ENCODE assay signal across 19 cellular contexts in the genomic region with DNA sequence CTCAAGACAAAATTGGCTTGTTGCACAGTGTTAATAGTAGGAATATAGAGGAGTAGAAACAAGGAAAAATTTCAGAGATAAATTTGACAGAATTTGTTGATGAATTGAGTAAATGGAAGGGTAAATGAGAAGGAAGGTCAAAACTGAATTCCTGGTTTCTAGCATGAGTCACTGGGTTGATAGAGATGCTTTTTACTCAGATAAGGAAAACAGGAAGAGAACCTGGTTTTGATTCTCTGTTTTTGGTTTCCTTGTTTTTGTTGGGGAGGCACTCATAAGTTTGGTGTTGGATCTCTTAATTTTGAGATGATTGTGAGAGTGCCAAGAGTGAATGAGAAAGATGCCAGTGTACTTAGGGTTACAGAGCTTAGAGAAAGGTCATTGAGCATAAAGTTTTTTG. TPM values are rescaled to one million over a fixed set of nuclear protein-coding genes. Genes with fewer than 3 reads are reported as not detected.
DNase-seq lines count a peak whose midpoint lies in the region; ATAC-seq, FAIRE-seq and TF ChIP-seq lines count a peak whose summit lies in the region.
"Had no signal": no experiment of that assay in that cellular context is flagged by ENCODE, and none has a peak within 500 bp of the region (broad histone marks: within the 10 kb centered on the region; RNA-seq: fewer than 3 reads in every experiment).

No MANE protein-coding gene starts in this region.

- H3K9me2 ChIP-seq in SK-N-SH: no peaks in the 10 kb centered on the region

- H3K4me2 ChIP-seq in SK-N-SH: no peak overlapping the region
- H3K4me2 ChIP-seq in endothelial cell of umbilical vein (ENCODE audit: insufficient read depth, low read length): peak overlapping the region; percentile 77

- TF ChIP-seq RAD21 in SK-N-SH (IDR thresholded peaks at IDR 0.05; ENCODE audit: low read length): no peak

- ATAC-seq in HG03045 (IDR thresholded peaks at IDR 0.05; ENCODE audit: unreplicated experiment): no peak
- ATAC-seq: esophagus mucosa, left lung had no signal

- peak; percentile 50 for TF ChIP-seq POLR2A in endothelial cell of umbilical vein (IDR thresholded peaks at IDR 0.05; ENCODE audit: low read depth, low read length)

- H3K36me3 ChIP-seq in SK-N-SH (replicated peaks in 1 of 2; ENCODE audit: control insufficient read depth in 1 of 2, insufficient read depth in 2 of 2, low read length in 1 of 2) (peaks cover 8 to 9% of the 10 kb centered on the region in 2 experiments), endothelial cell of umbilical vein (ENCODE audit: control insufficient read depth in 2 of 2, extremely low read depth in 1 of 2, insufficient read depth in 2 of 2, low read length in 2 of 2) (peaks cover 0 to 5% of the 10 kb centered on the region in 2 experiments)
- H3K36me3 ChIP-seq: left lung, pancreas, uterus had no signal

- H3K9me3 Mint-ChIP-seq in progenitor cell of endocrine pancreas (ENCODE audit: low read depth): no peaks in the 10 kb centered on the region

- peaks cover 6% of the 10 kb centered on the region for H3K4me1 Mint-ChIP-seq in progenitor cell of endocrine pancreas (ENCODE audit: low read depth)

- peaks cover 5% of the 10 kb centered on the region for H3F3A ChIP-seq in SK-N-SH (replicated peaks; ENCODE audit: insufficient read depth)

- H3K9me3 ChIP-seq in SK-N-SH (no peaks in the 10 kb centered on the region), endothelial cell of umbilical vein (replicated peaks; ENCODE audit: control insufficient read depth, insufficient read depth, low read length) (no peaks in the 10 kb centered on the region)
- H3K9me3 ChIP-seq: left lung, pancreas, SJCRH30, uterus had no signal

- H3K36me3 Mint-ChIP-seq in progenitor cell of endocrine pancreas (ENCODE audit: insufficient read depth): peaks cover 8% of the 10 kb centered on the region

- H3K9me1 ChIP-seq in endothelial cell of umbilical vein (replicated peaks; ENCODE audit: control insufficient read depth, extremely low read depth, insufficient read depth, low read length): no peaks in the 10 kb centered on the region

- POLR2A ChIA-PET in SK-N-SH (lab: Yijun Ruan, JAX): no interaction called here
- POLR2A ChIA-PET in endothelial cell of umbilical vein (lab: Charles Lee): interaction anchor here (0.8 kb wide), 1 partner anchor 9 kb away, joined by 4 read pairs; no protein-coding TSS in a partner anchor

- H3K9ac ChIP-seq in SK-N-SH (no peak overlapping the region), endothelial cell of umbilical vein (replicated peaks; ENCODE audit: extremely low read depth, insufficient read depth, low read length) (no peak overlapping the region)

- no peak overlapping the region for H3K27ac Mint-ChIP-seq in progenitor cell of endocrine pancreas
- H3K27ac Mint-ChIP-seq: activated naive CD8-positive, alpha-beta T cell; IgD-negative memory B cell had no signal

- no peak for TF ChIP-seq EP300 in SK-N-SH (IDR thresholded peaks at IDR 0.05; ENCODE audit: borderline replicate concordance in 1 of 2, low read depth in 1 of 2, low read length in 1 of 2)

- H3K27me3 Mint-ChIP-seq in progenitor cell of endocrine pancreas: no peaks in the 10 kb centered on the region
- H3K27me3 Mint-ChIP-seq: activated naive CD8-positive, alpha-beta T cell; IgD-negative memory B cell had no signal

- H4K20me1 ChIP-seq in SK-N-SH (ENCODE audit: insufficient read depth) (no peaks in the 10 kb centered on the region), endothelial cell of umbilical vein (replicated peaks; ENCODE audit: control insufficient read depth, extremely low read depth, insufficient read depth, low read length) (no peaks in the 10 kb centered on the region)

- dilution Hi-C loops in endothelial cell of umbilical vein (cut with MboI; ENCODE audit: extremely low pct_ligation_motif_present, low sequenced_read_pairs): no loop called here

- CTCF ChIA-PET in SK-N-SH (lab: Yijun Ruan, JAX) (interaction anchor here (1.1 kb wide), 2 partner anchors 21 to 125 kb away, joined by 3 to 5 read pairs; no protein-coding TSS in a partner anchor), endothelial cell of umbilical vein (lab: Charles Lee) (interaction anchor here (0.9 to 1.0 kb wide), 3 partner anchors 11 to 126 kb away, joined by 3 to 4 read pairs (median 3); no protein-coding TSS in a partner anchor)

- H3K79me2 ChIP-seq in SK-N-SH (ENCODE audit: insufficient read depth) (no peaks in the 10 kb centered on the region), endothelial cell of umbilical vein (ENCODE audit: control insufficient read depth, insufficient read depth, low read length) (peaks cover 72% of the 10 kb centered on the region)

- no peak overlapping the region for H2AFZ ChIP-seq in SK-N-SH (ENCODE audit: low read depth)
- H2AFZ ChIP-seq in endothelial cell of umbilical vein (ENCODE audit: low read depth, low read length): no peak overlapping the region

- peaks cover 0 to 7% of the 10 kb centered on the region in 2 experiments; a peak in 2 of 4 replicates for H3K4me1 ChIP-seq in SK-N-SH (ENCODE audit: control insufficient read depth in 1 of 2, insufficient read depth in 2 of 2, low read depth in 1 of 2, low read length in 1 of 2)
- H3K4me1 ChIP-seq in endothelial cell of umbilical vein (ENCODE audit: control insufficient read depth, extremely low read depth, insufficient read depth, low read length): peaks cover 58% of the 10 kb centered on the region
- H3K4me1 ChIP-seq: SJCRH30, uterus had no signal

- FAIRE-seq in GM19239 (lab: Jason Lieb, UNC): peak; percentile 23
- FAIRE-seq in endothelial cell of umbilical vein (lab: Jason Lieb, UNC): peak; percentile 53
- FAIRE-seq: pancreas had no signal

- BruUV-seq in endothelial cell of umbilical vein (replicated peaks; lab: Mats Ljungman, UMichigan): no TSS peak

- intact Hi-C loops in endothelial cell of umbilical vein (cut with micrococcal nuclease): no loop called here

- H3K4me3 Mint-ChIP-seq in progenitor cell of endocrine pancreas (ENCODE audit: low read depth): no peak overlapping the region
- H3K4me3 Mint-ChIP-seq: activated naive CD8-positive, alpha-beta T cell; IgD-negative memory B cell had no signal

- H3K27me3 ChIP-seq in SK-N-SH (ENCODE audit: insufficient read depth) (no peaks in the 10 kb centered on the region), endothelial cell of umbilical vein (ENCODE audit: control insufficient read depth in 2 of 2, insufficient read depth in 2 of 2, low read length in 2 of 2) (no peaks in the 10 kb centered on the region)
- H3K27me3 ChIP-seq: left lung, pancreas, SJCRH30, uterus had no signal

- no peak overlapping the region for H3K4me3 ChIP-seq in SK-N-SH (ENCODE audit: low read depth in 2 of 2, low read length in 1 of 2)
- H3K4me3 ChIP-seq in endothelial cell of umbilical vein (replicated peaks in 1 of 3; ENCODE audit: insufficient read depth in 1 of 3, low read depth in 1 of 3, low read length in 3 of 3): peak overlapping the region in 1 of 3 experiments; percentile 0
- H3K4me3 ChIP-seq: left lung, pancreas, SJCRH30, uterus had no signal

- H3K27ac ChIP-seq in SK-N-SH (ENCODE audit: low read depth in 2 of 2, low read length in 1 of 2) (no peak overlapping the region), endothelial cell of umbilical vein (ENCODE audit: insufficient read depth, low read depth, low read length) (peak overlapping the region; percentile 14)
- H3K27ac ChIP-seq: pancreas, SJCRH30, uterus had no signal

- DNase-seq in A172 (ENCODE audit: low spot score): peak; percentile 17
- no peak for DNase-seq in GM19239 (ENCODE audit: insufficient read length, low spot score)
- DNase-seq in SK-N-SH: no peak
- DNase-seq in endothelial cell of umbilical vein (ENCODE audit: low read depth, low spot score): peak; percentile 59
- DNase-seq in epidermal melanocyte (ENCODE audit: insufficient read length, low spot score): no peak
- DNase-seq in NCI-H2227 treated with DMSO at 0.1 percent for 48 hours (lab: John Stamatoyannopoulos, UW): no peak
- no peak for DNase-seq in progenitor cell of endocrine pancreas (ENCODE audit: low spot score, unreplicated experiment)
- DNase-seq: activated CD4-positive, alpha-beta T cell treated with anti-CD3 and anti-CD28 coated beads for 4 hours; GOT3; left lung; NCI-H1092 treated with DMSO at 0.1 percent for 48 hours; NCI-H524; pancreas; SJCRH30; uterus had no signal

- TF ChIP-seq CTCF in SK-N-SH (IDR thresholded peaks at IDR 0.05): no peak
- TF ChIP-seq CTCF in endothelial cell of umbilical vein (IDR thresholded peaks at IDR 0.05; ENCODE audit: extremely low read depth in 1 of 2, insufficient read depth in 1 of 2, low read depth in 1 of 2, low read length in 2 of 2): no peak
- no peak for TF ChIP-seq CTCF in progenitor cell of endocrine pancreas (IDR thresholded peaks at IDR 0.05; ENCODE audit: unreplicated experiment)

TF ChIP-seq in endothelial cell of umbilical vein, 7 proteins besides CTCF, POLR2A, EP300 and RAD21:
- TF ChIP-seq EZH2 (IDR thresholded peaks at IDR 0.05; ENCODE audit: borderline replicate concordance, low read depth, low read length, severe bottlenecking) (no peak), JUN (IDR thresholded peaks at IDR 0.05; ENCODE audit: borderline replicate concordance, insufficient read depth, insufficient read length, low read depth) (peak; percentile 58), MYC (IDR thresholded peaks at IDR 0.05; ENCODE audit: low read depth, low read length) (no peak), FOS (IDR thresholded peaks at IDR 0.05; ENCODE audit: borderline replicate concordance, insufficient read depth, low read length) (peak; percentile 76), POLR2AphosphoS5 (IDR thresholded peaks at IDR 0.05; ENCODE audit: insufficient read depth, low read depth, low read length) (peak; percentile 15), GATA2 (IDR thresholded peaks at IDR 0.05; ENCODE audit: insufficient read depth, insufficient read length, low read depth, low read length) (peak; percentile 68)
- TF ChIP-seq, protein P1, sequence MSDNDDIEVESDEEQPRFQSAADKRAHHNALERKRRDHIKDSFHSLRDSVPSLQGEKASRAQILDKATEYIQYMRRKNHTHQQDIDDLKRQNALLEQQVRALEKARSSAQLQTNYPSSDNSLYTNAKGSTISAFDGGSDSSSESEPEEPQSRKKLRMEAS (IDR thresholded peaks at IDR 0.05; ENCODE audit: insufficient read depth, insufficient read length): no peak

RNA-seq across cellular contexts. Expression of a gene that starts 7.1 kb away (rescaled TPM):
- 0.36 and 1.4 TPM in 2 replicates for total RNA-seq in A172 (2014; rRNA removed; shearing (Covaris generic))
- polyA plus RNA-seq in SK-N-SH (2012; rRNA removed) (0.08 and 0.37 TPM in 2 replicates), endothelial cell of umbilical vein (28.8 and 32.6 TPM in 2 replicates)
- 0.13 and 0.19 TPM in 2 replicates for polyA plus RNA-seq in SK-N-SH (2012; cell fraction: cytosol; rRNA removed)
- polyA plus RNA-seq in SK-N-SH (2012; cell fraction: nucleus; rRNA removed): 0.52 and 1.5 TPM in 2 replicates
- total RNA-seq in endothelial cell of umbilical vein (24.5 and 26.5 TPM in 2 replicates), progenitor cell of endocrine pancreas (0.75 and 0.77 TPM in 2 replicates)
- polyA plus RNA-seq in endothelial cell of umbilical vein (2011; cell fraction: cytosol; rRNA removed): 34.3 and 42.2 TPM in 2 replicates
- polyA plus RNA-seq in endothelial cell of umbilical vein (2011; cell fraction: nucleus; rRNA removed): 50.6 and 56.2 TPM in 2 replicates
- polyA plus RNA-seq in endothelial cell of umbilical vein (2012): 23.2 and 31.6 TPM in 2 replicates
- 22.6 and 30.1 TPM in 2 replicates for polyA minus RNA-seq in endothelial cell of umbilical vein
- polyA minus RNA-seq in endothelial cell of umbilical vein (2011; cell fraction: cytosol; rRNA and poly(A)+ RNA removed): not detected
- 57.5 and 74.3 TPM in 2 replicates for polyA minus RNA-seq in endothelial cell of umbilical vein (2011; cell fraction: nucleus; rRNA and poly(A)+ RNA removed)
- polyA plus RNA-seq: IgD-negative memory B cell had no signal

Comparison
In these comparisons a context has a peak if more than half of its experiments do, and no peak if none do; other contexts are left out.
1. DNase-seq: peak in A172 (single experiment) and endothelial cell of umbilical vein (single experiment); none in GM19239 (single experiment), SK-N-SH (single experiment), epidermal melanocyte (single experiment), NCI-H2227 treated with DMSO at 0.1 percent for 48 hours (single experiment) and progenitor cell of endocrine pancreas (single experiment).
2. RNA of a gene that starts 7.1 kb away (total RNA-seq): 24.5 to 26.5 TPM in endothelial cell of umbilical vein; 0.36 to 1.4 TPM in A172 and 0.75 to 0.77 TPM in progenitor cell of endocrine pancreas; every median in the first group is over 10 times any median in the second.